8 cellular contexts compared by ENCODE assay signal in the genomic region with DNA sequence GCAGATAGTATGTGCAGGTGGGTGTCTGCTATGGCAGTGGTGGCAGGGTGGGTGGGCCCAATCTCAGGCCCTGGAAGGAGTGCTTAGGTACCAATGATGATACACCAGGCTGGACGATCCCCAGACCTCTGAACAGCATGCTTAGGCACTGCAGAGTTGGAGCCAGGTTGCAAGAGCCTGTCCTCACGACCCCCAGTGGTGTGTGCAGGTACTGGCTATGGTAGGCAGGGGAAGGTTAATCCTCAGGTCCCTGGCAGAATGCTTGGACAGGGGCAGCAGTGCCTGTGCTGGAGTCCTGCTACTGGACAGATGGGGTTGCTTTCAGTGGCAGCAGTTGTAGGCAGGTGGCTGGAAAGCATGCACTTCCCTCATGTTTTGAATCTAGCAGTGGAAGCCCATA.
DNase-seq lines count a peak whose midpoint lies in the region; ATAC-seq, FAIRE-seq and TF ChIP-seq lines count a peak whose summit lies in the region.
"Had no signal": no experiment of that assay in that cellular context is flagged by ENCODE, and none has a peak within 500 bp of the region (broad histone marks: within the 10 kb centered on the region; RNA-seq: fewer than 3 reads in every experiment).

No MANE protein-coding gene starts in this region.

- no peak overlapping the region for H3K4me3 ChIP-seq in right lobe of liver
- no peak overlapping the region for H3K4me3 ChIP-seq in esophagus muscularis mucosa

- in situ Hi-C loops in GM13977 (cut with MboI; ENCODE audit: low pct_unique_long_range_greater_than_20kb, low sequenced_read_pairs, unreplicated experiment) (no loop called here), SK-MEL-5 (cut with HindIII; ENCODE audit: low pct_unique_long_range_greater_than_20kb, low sequenced_read_pairs) (no loop called here)

- H3K27ac ChIP-seq in right lobe of liver = no peak overlapping the region
- no peak overlapping the region for H3K27ac ChIP-seq in esophagus muscularis mucosa (replicated peaks in 1 of 4)

- 0% methylated on average over 1 of the region's 2 CpGs for WGBS in right lobe of liver (ENCODE audit: insufficient coverage, low coverage, low lambda C conversion rate, missing lambda C conversion rate)
- WGBS in esophagus muscularis mucosa = 31% methylated on average over 2 of the region's 2 CpGs

- ATAC-seq in right lobe of liver = peak; percentile 77 to 85 (median 84)

- no peaks in the 10 kb centered on the region for H3K27me3 ChIP-seq in right lobe of liver
- H3K27me3 ChIP-seq in esophagus muscularis mucosa = no peaks in the 10 kb centered on the region

- intact Hi-C loops in right lobe of liver (cut with DNase I) (no loop called here), esophagus muscularis mucosa (cut with DNase I) (no loop called here)

- H3K36me3 ChIP-seq in right lobe of liver (no peaks in the 10 kb centered on the region), esophagus muscularis mucosa (no peaks in the 10 kb centered on the region)

- no peak for DNase-seq in GM13977 (ENCODE audit: low spot score)
- peak; percentile 3 for DNase-seq in H54 (ENCODE audit: insufficient read length, low spot score)
- DNase-seq in SK-MEL-5 (ENCODE audit: low read depth, low spot score) = peak; percentile 18
- peak in 2 of 3 donors; percentile 29 to 49 for DNase-seq in right lobe of liver
- DNase-seq in DMS79 (lab: John Stamatoyannopoulos, UW) = no peak
- DNase-seq in cortex of kidney (lab: John Stamatoyannopoulos, UW) = no peak
- no peak for DNase-seq in esophagus muscularis mucosa (ENCODE audit: extremely low spot score)
- DNase-seq: IMR-90 had no signal

- TF ChIP-seq EP300 in esophagus muscularis mucosa (IDR thresholded peaks at IDR 0.05) = no peak

- no peaks in the 10 kb centered on the region for H3K4me1 ChIP-seq in right lobe of liver
- H3K4me1 ChIP-seq in esophagus muscularis mucosa = no peaks in the 10 kb centered on the region

- TF ChIP-seq CTCF in GM13977 (IDR thresholded peaks at IDR 0.05; ENCODE audit: extremely low read depth, insufficient read depth, missing control alignments) (peak; percentile 17), right lobe of liver (IDR thresholded peaks at IDR 0.05) (peak; percentile 21 to 42 (median 28)), esophagus muscularis mucosa (IDR thresholded peaks at IDR 0.05) (no peak)

- TF ChIP-seq POLR2A in H54 (IDR thresholded peaks at IDR 0.05; ENCODE audit: low read depth, low read length) (no peak), right lobe of liver (IDR thresholded peaks at IDR 0.05) (no peak), esophagus muscularis mucosa (IDR thresholded peaks at IDR 0.05; ENCODE audit: low read depth) (no peak)

- FAIRE-seq in H54 (lab: Jason Lieb, UNC) = no peak

- H3K9me3 ChIP-seq in right lobe of liver (no peaks in the 10 kb centered on the region), esophagus muscularis mucosa (no peaks in the 10 kb centered on the region)

Comparison
In these comparisons a context has a peak if more than half of its experiments do, and no peak if none do; other contexts are left out.
1. DNase-seq: peak in H54 (single experiment), SK-MEL-5 (single experiment) and right lobe of liver (2 of 3); none in GM13977 (single experiment), DMS79 (single experiment), cortex of kidney (single experiment) and esophagus muscularis mucosa (single experiment).
2. CTCF ChIP-seq: peak in GM13977 (single experiment) and right lobe of liver (4 of 4); none in esophagus muscularis mucosa (0 of 3).